In the genomic region with DNA sequence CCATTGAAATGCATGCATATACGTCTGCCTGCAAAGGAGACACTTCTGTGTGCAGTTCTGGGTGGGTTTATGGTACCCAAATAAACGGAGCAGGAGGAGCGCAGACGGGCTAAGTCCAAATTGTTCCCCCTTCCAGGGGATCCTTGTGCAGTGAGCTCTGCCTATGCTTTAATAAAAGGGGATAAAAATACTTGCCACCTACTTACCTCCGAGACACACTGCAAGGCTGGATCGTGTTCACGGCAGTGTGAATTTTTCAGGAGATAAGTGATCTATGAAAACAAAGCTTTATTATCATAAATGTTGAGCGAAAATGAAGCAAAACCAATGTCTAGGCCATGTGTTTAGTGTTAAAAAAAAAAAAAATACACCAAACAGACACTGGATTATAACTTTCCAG, we compare ENCODE assay signal across 17 cellular contexts.
DNase-seq lines count a peak whose midpoint lies in the region; ATAC-seq and TF ChIP-seq lines count a peak whose summit lies in the region.
"Had no signal": no experiment of that assay in that cellular context is flagged by ENCODE, and none has a peak within 500 bp of the region (broad histone marks: within the 10 kb centered on the region; RNA-seq: fewer than 3 reads in every experiment).

No MANE protein-coding gene starts in this region.

- intact Hi-C loops in HCT116 (cut with micrococcal nuclease) = no loop called here

- no TSS peak for BruUV-seq in HCT116 (replicated peaks; lab: Mats Ljungman, UMichigan)

- no peaks in the 10 kb centered on the region for H3K27me3 ChIP-seq in HCT116 (ENCODE audit: insufficient read depth, low read length)
- no peaks in the 10 kb centered on the region for H3K27me3 ChIP-seq in gastroesophageal sphincter
- no peaks in the 10 kb centered on the region for H3K27me3 ChIP-seq in trophoblast cell (ENCODE audit: insufficient read depth, low read length)

- H3K4me3 ChIP-seq in HCT116 (replicated peaks in 1 of 2; ENCODE audit: low read depth in 1 of 2, low read length in 2 of 2) = no peak overlapping the region
- no peak overlapping the region for H3K4me3 ChIP-seq in gastroesophageal sphincter
- H3K4me3 ChIP-seq in trophoblast cell (ENCODE audit: low read depth, low read length) = no peak overlapping the region
- H3K4me3 ChIP-seq in coronary artery = no peak overlapping the region

- DNase-seq in HCT116 (ENCODE audit: low read depth, low spot score) (no peak), trophoblast cell (no peak), AML-193 (lab: John Stamatoyannopoulos, UW) (no peak), coronary artery (ENCODE audit: low spot score) (no peak), ACHN (no peak)
- DNase-seq: Caco-2; CD4-positive, CD25-positive, alpha-beta regulatory T cell; DMS153; EL; KBM-7; NCI-H1436 treated with DMSO at 0.1 percent for 48 hours; NCI-H2029 treated with DMSO at 0.1 percent for 48 hours; NCI-H510A treated with DMSO at 0.1 percent for 48 hours; NCI-H82 had no signal

- TF ChIP-seq RAD21 in HCT116 (IDR thresholded peaks at IDR 0.05; ENCODE audit: low read depth) = no peak

- H3K23ac ChIP-seq in trophoblast cell (ENCODE audit: low read length) = no peak overlapping the region

- peak overlapping the region; percentile 57 for H4K8ac ChIP-seq in trophoblast cell (ENCODE audit: low read depth, low read length)

- no peaks in the 10 kb centered on the region for H4K20me1 ChIP-seq in HCT116 (ENCODE audit: insufficient read depth)

- ATAC-seq in HCT116 (no peak), SK-N-SH treated with all-trans-retinoic acid at 6 μM for 48 hours (no peak), gastroesophageal sphincter (no peak), GM21360 (IDR thresholded peaks at IDR 0.05; ENCODE audit: unreplicated experiment) (no peak)

- H3K4ac ChIP-seq in trophoblast cell (ENCODE audit: low read depth, low read length) = no peak overlapping the region

- no peak for TF ChIP-seq POLR2A in HCT116 (IDR thresholded peaks at IDR 0.05; ENCODE audit: borderline replicate concordance, extremely low read depth, insufficient read depth, insufficient read length)
- TF ChIP-seq POLR2A in gastroesophageal sphincter (IDR thresholded peaks at IDR 0.05) = no peak

- RAD21 ChIA-PET in HCT116 (lab: Charles Lee; ENCODE audit: low non-redundant PET in 1 of 2, low total read pairs in 2 of 2, uncharacterized antibody in 2 of 2, unreplicated experiment in 2 of 2) = no interaction called here

- H3K9me3 ChIP-seq in HCT116 (ENCODE audit: control insufficient read depth in 1 of 2, insufficient read depth in 1 of 2, low read depth in 1 of 2, low read length in 2 of 2) (peaks cover 0 to 5% of the 10 kb centered on the region in 2 experiments; a peak in 1 of 4 replicates), gastroesophageal sphincter (peaks cover 0 to under 1% (median 0%) of the 10 kb centered on the region in 3 donors), trophoblast cell (ENCODE audit: insufficient read depth, low read depth, low read length) (no peaks in the 10 kb centered on the region)
- H3K9me3 ChIP-seq: Caco-2 had no signal

- no peak overlapping the region for H3K18ac ChIP-seq in trophoblast cell (ENCODE audit: low read length)

- TF ChIP-seq CTCF in HCT116 (IDR thresholded peaks at IDR 0.05 in 2 of 3, conservative IDR thresholded peaks at IDR 0.05 in 1 of 3; ENCODE audit: borderline replicate concordance in 1 of 3, insufficient read depth in 1 of 3, low read depth in 2 of 3, low read length in 2 of 3) (no peak), gastroesophageal sphincter (IDR thresholded peaks at IDR 0.05) (no peak), coronary artery (IDR thresholded peaks at IDR 0.05) (no peak)

- H3K9ac ChIP-seq in HCT116 (ENCODE audit: low read length) = peak overlapping the region; percentile 33
- no peak overlapping the region for H3K9ac ChIP-seq in trophoblast cell (ENCODE audit: low read length)

- POLR2A ChIA-PET in HCT116 (lab: Charles Lee) = no interaction called here

- H3K9me2 ChIP-seq in HCT116 (ENCODE audit: insufficient read depth) = no peaks in the 10 kb centered on the region

- H4K12ac ChIP-seq in trophoblast cell (ENCODE audit: low read depth, low read length) = no peak overlapping the region

- H2BK5ac ChIP-seq in trophoblast cell (ENCODE audit: low read depth, low read length, poor library complexity) = no peak overlapping the region

- WGBS in gastroesophageal sphincter (ENCODE audit: low coverage in 1 of 2), 2 donors = 94 to 100% methylated on average over 3 to 7 of the region's 8 CpGs
- no CpG with 5 or more reads among the region's 8 CpGs for WGBS in trophoblast cell (ENCODE audit: extremely low coverage, insufficient coverage, insufficient read length)

- no peak overlapping the region for H2BK120ac ChIP-seq in trophoblast cell (ENCODE audit: insufficient read depth, low read length, poor library complexity)

- CTCF ChIA-PET in HCT116 (lab: Charles Lee) = no interaction called here

- no peak overlapping the region for H4K91ac ChIP-seq in trophoblast cell (ENCODE audit: low read depth, low read length)

- H2AK5ac ChIP-seq in trophoblast cell (ENCODE audit: low read length) = no peak overlapping the region

- H3K14ac ChIP-seq in trophoblast cell (ENCODE audit: low read length) = no peak overlapping the region

- H3K79me2 ChIP-seq in HCT116 (ENCODE audit: insufficient read depth, low read length) = no peaks in the 10 kb centered on the region
- H3K79me2 ChIP-seq in trophoblast cell (ENCODE audit: control insufficient read depth, insufficient read depth, low read length, poor library complexity) = no peaks in the 10 kb centered on the region

- H3K4me1 ChIP-seq in HCT116 (ENCODE audit: control insufficient read depth in 1 of 2, insufficient read depth in 2 of 2, low read length in 2 of 2) (peaks cover 46 to 59% of the 10 kb centered on the region in 2 experiments), gastroesophageal sphincter (peaks cover 16 to 23% (median 16%) of the 10 kb centered on the region in 3 donors), trophoblast cell (ENCODE audit: control insufficient read depth in 1 of 2, insufficient read depth in 2 of 2, low read length in 2 of 2) (peaks cover 13 to 23% of the 10 kb centered on the region in 2 experiments)

- H3K79me1 ChIP-seq in trophoblast cell (ENCODE audit: low read length) = peaks cover 12% of the 10 kb centered on the region

- no peak overlapping the region for H2BK12ac ChIP-seq in trophoblast cell (ENCODE audit: low read length)

- in situ Hi-C loops in ACHN (cut with HindIII; ENCODE audit: low pct_ligation_motif_present, low pct_unique_long_range_greater_than_20kb, low sequenced_read_pairs) = no loop called here

- H3K4me2 ChIP-seq in HCT116 (ENCODE audit: low read length) (peak overlapping the region; percentile 70), trophoblast cell (ENCODE audit: low read length) (no peak overlapping the region)

- H3K27ac ChIP-seq in HCT116 (ENCODE audit: low read depth, low read length) (peak overlapping the region; percentile 90), gastroesophageal sphincter (peak overlapping the region in 3 of 4 donors; percentile 79 to 85 (median 84)), trophoblast cell (ENCODE audit: low read depth, low read length) (peak overlapping the region; percentile 66), coronary artery (peak overlapping the region in 1 of 2 donors; percentile 88)

- peak overlapping the region; percentile 56 for H2AFZ ChIP-seq in HCT116 (ENCODE audit: low read depth, low read length, poor library complexity, severe bottlenecking)
- no peak overlapping the region for H2AFZ ChIP-seq in trophoblast cell (ENCODE audit: insufficient read depth, low read length, poor library complexity)

- TF ChIP-seq EP300 in gastroesophageal sphincter (IDR thresholded peaks at IDR 0.05) = no peak

- H3K36me3 ChIP-seq in HCT116 (ENCODE audit: control insufficient read depth in 1 of 2, insufficient read depth in 2 of 2, low read length in 2 of 2) = no peaks in the 10 kb centered on the region
- no peaks in the 10 kb centered on the region for H3K36me3 ChIP-seq in gastroesophageal sphincter
- no peaks in the 10 kb centered on the region for H3K36me3 ChIP-seq in trophoblast cell (ENCODE audit: control insufficient read depth in 1 of 2, insufficient read depth in 2 of 2, low read length in 2 of 2)

TF ChIP-seq in HCT116, 20 proteins besides CTCF, POLR2A, EP300 and RAD21 (continues in another document):
- TF ChIP-seq, protein P1, sequence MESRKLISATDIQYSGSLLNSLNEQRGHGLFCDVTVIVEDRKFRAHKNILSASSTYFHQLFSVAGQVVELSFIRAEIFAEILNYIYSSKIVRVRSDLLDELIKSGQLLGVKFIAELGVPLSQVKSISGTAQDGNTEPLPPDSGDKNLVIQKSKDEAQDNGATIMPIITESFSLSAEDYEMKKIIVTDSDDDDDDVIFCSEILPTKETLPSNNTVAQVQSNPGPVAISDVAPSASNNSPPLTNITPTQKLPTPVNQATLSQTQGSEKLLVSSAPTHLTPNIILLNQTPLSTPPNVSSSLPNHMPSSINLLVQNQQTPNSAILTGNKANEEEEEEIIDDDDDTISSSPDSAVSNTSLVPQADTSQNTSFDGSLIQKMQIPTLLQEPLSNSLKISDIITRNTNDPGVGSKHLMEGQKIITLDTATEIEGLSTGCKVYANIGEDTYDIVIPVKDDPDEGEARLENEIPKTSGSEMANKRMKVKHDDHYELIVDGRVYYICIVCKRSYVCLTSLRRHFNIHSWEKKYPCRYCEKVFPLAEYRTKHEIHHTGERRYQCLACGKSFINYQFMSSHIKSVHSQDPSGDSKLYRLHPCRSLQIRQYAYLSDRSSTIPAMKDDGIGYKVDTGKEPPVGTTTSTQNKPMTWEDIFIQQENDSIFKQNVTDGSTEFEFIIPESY (IDR thresholded peaks at IDR 0.05; ENCODE audit: extremely low read depth, insufficient replicate concordance, low read length) = no peak
- no peak for TF ChIP-seq YY1 (IDR thresholded peaks at IDR 0.05; ENCODE audit: extremely low read depth, insufficient replicate concordance, low read depth, low read length)

TF ChIP-seq in SK-N-SH treated with all-trans-retinoic acid at 6 μM for 48 hours, 23 proteins besides CTCF, POLR2A, EP300 and RAD21 (continues in another document):
- no peak for TF ChIP-seq OSR1 (CRISPR knock-in tag; IDR thresholded peaks at IDR 0.05)
